Comparison of ENCODE assay signal across 15 cellular contexts in the genomic region with DNA sequence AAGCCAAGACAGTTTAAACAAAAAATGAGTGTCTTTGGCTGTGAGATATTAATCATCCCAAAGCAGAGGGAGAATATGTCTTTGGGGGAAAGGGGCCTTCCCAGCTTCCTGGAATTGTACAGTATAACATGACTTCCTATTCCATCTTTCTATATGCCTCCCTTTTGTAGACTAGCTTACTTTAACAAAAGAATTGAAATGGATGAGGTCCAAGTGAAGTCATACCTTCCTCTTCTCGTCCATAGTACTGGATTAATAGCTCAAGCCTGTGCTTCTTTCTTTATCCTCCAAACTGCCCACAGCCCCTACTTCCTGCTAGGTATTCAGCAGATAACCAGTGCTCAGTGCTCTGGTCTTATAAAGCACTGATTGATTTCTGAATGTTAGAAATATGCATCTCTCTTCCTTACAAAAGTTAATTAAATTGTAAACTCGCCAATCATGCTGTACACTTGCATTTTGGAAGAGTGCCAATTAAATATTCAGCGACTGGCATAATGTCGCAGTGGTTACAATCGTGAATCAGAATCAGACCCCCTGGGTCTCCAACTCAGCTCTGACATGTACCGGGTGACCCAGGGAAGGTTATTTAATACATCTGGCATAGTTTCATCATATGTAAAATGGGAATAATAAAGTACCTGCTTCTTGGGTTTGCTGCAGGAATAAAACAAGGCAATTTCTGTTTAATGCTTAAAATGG.
"Had no signal": no experiment of that assay in that cellular context is flagged by ENCODE, and none has a peak within 500 bp of the region (broad histone marks: within the 10 kb centered on the region; RNA-seq: fewer than 3 reads in every experiment).

No MANE protein-coding gene starts in this region.

- DNase-seq: activated CD4-positive, CD25-positive, alpha-beta regulatory T cell treated with anti-CD3 and anti-CD28 coated beads, Interleukin-2, amount 50 U/mL, for 72 hours; activated naive CD4-positive, alpha-beta T cell treated with anti-CD3 and anti-CD28 coated beads, Interleukin-2, amount 10 ng/mL, durations not matched to agents 7 days and 5 days; activated T-cell treated with anti-CD3 and anti-CD28 coated beads for 4 hours; endodermal cell; erythroblast; mammary epithelial cell; naive B cell; ovary; stimulated activated CD4-positive, alpha-beta T cell treated with anti-CD3 and anti-CD28 coated beads, Interleukin-1b, Interleukin-23, amount 100 ng/mL, for 48 hours; stimulated activated naive CD8-positive, alpha-beta T cell treated with anti-CD3 and anti-CD28 coated beads, Interleukin-15, amount 100 ng/mL, for 72 hours; T-helper 9 cell had no signal

- H3K27me3 ChIP-seq: ascending aorta, gastroesophageal sphincter, ovary had no signal

- ATAC-seq: gastroesophageal sphincter; stimulated activated naive CD8-positive, alpha-beta T cell treated with anti-CD3 and anti-CD28 coated beads, Interleukin-15, amount 100 ng/mL, for 72 hours had no signal

- H3K4me3 ChIP-seq: ascending aorta, gastroesophageal sphincter, ovary had no signal

- H3K9me3 ChIP-seq: ascending aorta, gastroesophageal sphincter, ovary had no signal

- H3K27ac ChIP-seq: ascending aorta, gastroesophageal sphincter, ovary had no signal

- H3K36me3 ChIP-seq: ascending aorta, gastroesophageal sphincter, ovary had no signal

- FAIRE-seq: bronchial epithelial cell, islet of Langerhans had no signal
